ENCODE assay signal across 31 cellular contexts in the genomic region with DNA sequence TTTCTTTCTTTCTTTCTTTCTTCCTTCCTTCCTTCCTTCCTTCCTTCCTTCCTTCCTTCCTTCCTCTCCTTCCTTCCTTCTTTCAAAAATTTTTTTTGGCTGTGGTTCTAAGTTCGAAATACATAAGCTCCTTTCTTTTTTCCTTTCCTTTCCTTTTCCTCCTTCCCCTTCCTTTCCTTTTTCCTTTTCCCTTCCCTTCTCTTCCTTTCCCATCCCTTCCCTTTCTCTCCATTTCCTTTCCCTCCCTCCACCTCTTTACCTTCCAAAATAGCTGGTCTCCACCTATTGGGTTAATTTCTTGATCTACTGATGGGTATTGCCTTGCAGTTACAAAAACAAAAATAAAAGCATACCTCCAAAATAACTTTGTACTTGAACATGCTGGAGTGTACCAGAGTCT.
DNase-seq lines count a peak whose midpoint lies in the region; ATAC-seq and TF ChIP-seq lines count a peak whose summit lies in the region.
"Had no signal": no experiment of that assay in that cellular context is flagged by ENCODE, and none has a peak within 500 bp of the region (broad histone marks: within the 10 kb centered on the region; RNA-seq: fewer than 3 reads in every experiment).

No MANE protein-coding gene starts in this region.

- CTCF ChIA-PET in HEK293 (lab: Yijun Ruan, JAX) = interaction anchor here (0.7 kb wide), 1 partner anchor 70 kb away, joined by 4 read pairs; no protein-coding TSS in a partner anchor

- peaks cover 4% of the 10 kb centered on the region for H3K27me3 Mint-ChIP-seq in stimulated activated naive CD8-positive, alpha-beta T cell treated with anti-CD3 and anti-CD28 coated beads, Interleukin-15, Interleukin-2, amounts not matched to agents 100 ng/mL and 50 ng/mL, for 24 hours
- H3K27me3 Mint-ChIP-seq: CD4-positive, alpha-beta T cell; CD4-positive, CD25-positive, alpha-beta regulatory T cell had no signal

- H3K27ac ChIP-seq in HEK293 (ENCODE audit: extremely low read depth, low read depth, low read length) = no peak overlapping the region
- H3K27ac ChIP-seq: 22Rv1; A549; BLaER1; BLaER1 treated with 17β-estradiol and CSF1 and Interleukin-3, amounts not matched to agents 10 nM and 100 nM; C4-2B had no signal

- peak overlapping the region; percentile 2 for H3K27ac Mint-ChIP-seq in stimulated activated naive CD8-positive, alpha-beta T cell treated with anti-CD3 and anti-CD28 coated beads, Interleukin-15, Interleukin-2, amounts not matched to agents 100 ng/mL and 50 ng/mL, for 24 hours
- H3K27ac Mint-ChIP-seq: B cell; CD14-positive monocyte; CD4-positive, alpha-beta memory T cell; CD4-positive, alpha-beta T cell; CD8-positive, alpha-beta T cell had no signal

- no peaks in the 10 kb centered on the region for H3K4me1 Mint-ChIP-seq in stimulated activated naive CD8-positive, alpha-beta T cell treated with anti-CD3 and anti-CD28 coated beads, Interleukin-15, Interleukin-2, amounts not matched to agents 100 ng/mL and 50 ng/mL, for 24 hours (ENCODE audit: low read depth)
- H3K4me1 Mint-ChIP-seq: B cell; CD14-positive monocyte; CD8-positive, alpha-beta memory T cell had no signal

- no peaks in the 10 kb centered on the region for H3K4me1 ChIP-seq in HEK293 (ENCODE audit: control insufficient read depth, insufficient read depth, low read length)
- H3K4me1 ChIP-seq: A549; BE2C; BLaER1; BLaER1 treated with 17β-estradiol and CSF1 and Interleukin-3, amounts not matched to agents 10 nM and 100 nM; Caco-2 had no signal

- no peak for ATAC-seq in stimulated activated naive CD8-positive, alpha-beta T cell treated with anti-CD3 and anti-CD28 coated beads, Interleukin-15, Interleukin-2, amounts not matched to agents 100 U/mL and 50 U/mL, for 24 hours
- ATAC-seq: A549; CD8-positive, alpha-beta T cell had no signal

- H3K4me3 ChIP-seq in HEK293 (ENCODE audit: low read depth, low read length) = no peak overlapping the region
- H3K4me3 ChIP-seq: A549; BLaER1; BLaER1 treated with 17β-estradiol and CSF1 and Interleukin-3, amounts not matched to agents 10 nM and 100 nM had no signal

- no peaks in the 10 kb centered on the region for H3K36me3 ChIP-seq in HEK293 (ENCODE audit: control insufficient read depth in 2 of 2, insufficient read depth in 1 of 2, low read length in 2 of 2)
- H3K36me3 ChIP-seq: BE2C; BLaER1; BLaER1 treated with 17β-estradiol and CSF1 and Interleukin-3, amounts not matched to agents 10 nM and 100 nM had no signal

- DNase-seq in stimulated activated naive CD8-positive, alpha-beta T cell treated with anti-CD3 and anti-CD28 coated beads, Interleukin-15, Interleukin-2, amounts not matched to agents 100 U/mL and 50 U/mL, for 24 hours = no peak
- DNase-seq in NCI-H1417 treated with DMSO at 0.1 percent for 48 hours (lab: John Stamatoyannopoulos, UW) = no peak
- DNase-seq: 8988T; ACHN; AML-193; C1 segment of cervical spinal cord; Caco-2; Calu3; CD4-positive, alpha-beta memory T cell; CD4-positive, alpha-beta T cell; CD4-positive, CD25-positive, alpha-beta regulatory T cell; CD8-positive, alpha-beta memory T cell; CD8-positive, alpha-beta T cell; COR-L47; DMS 273 treated with DMSO at 0.1 percent for 48 hours; DMS153; DMS53; DMS79; DMS79 treated with DMSO at 0.1 percent for 48 hours; DND-41; EL had no signal

- no peaks in the 10 kb centered on the region for H3K9me3 ChIP-seq in HEK293 (ENCODE audit: control insufficient read depth, insufficient read depth, low read depth, low read length)
- H3K9me3 ChIP-seq: A549, BE2C, Caco-2 had no signal

- POLR2A ChIA-PET in HEK293 (lab: Yijun Ruan, JAX) = no interaction called here

- no peaks in the 10 kb centered on the region for H3K36me3 Mint-ChIP-seq in stimulated activated naive CD8-positive, alpha-beta T cell treated with anti-CD3 and anti-CD28 coated beads, Interleukin-15, Interleukin-2, amounts not matched to agents 100 ng/mL and 50 ng/mL, for 24 hours (ENCODE audit: low read depth)
- H3K36me3 Mint-ChIP-seq: CD14-positive monocyte; CD4-positive, alpha-beta memory T cell; CD4-positive, CD25-positive, alpha-beta regulatory T cell; CD8-positive, alpha-beta T cell had no signal

- peaks cover 15% of the 10 kb centered on the region for H3K9me3 Mint-ChIP-seq in stimulated activated naive CD8-positive, alpha-beta T cell treated with anti-CD3 and anti-CD28 coated beads, Interleukin-15, Interleukin-2, amounts not matched to agents 100 ng/mL and 50 ng/mL, for 24 hours
- H3K9me3 Mint-ChIP-seq: CD4-positive, alpha-beta T cell had no signal

- TF ChIP-seq CTCF in HEK293 (tag by site-specific recombination; IDR thresholded peaks at IDR 0.05) = no peak

- H3K4me3 Mint-ChIP-seq in stimulated activated naive CD8-positive, alpha-beta T cell treated with anti-CD3 and anti-CD28 coated beads, Interleukin-15, Interleukin-2, amounts not matched to agents 100 ng/mL and 50 ng/mL, for 24 hours = no peak overlapping the region
- H3K4me3 Mint-ChIP-seq: B cell; CD14-positive monocyte; CD4-positive, alpha-beta memory T cell; CD4-positive, alpha-beta T cell; CD4-positive, CD25-positive, alpha-beta regulatory T cell; CD8-positive, alpha-beta memory T cell; CD8-positive, alpha-beta T cell had no signal

TF ChIP-seq in HEK293, 187 proteins besides CTCF, POLR2A, EP300 and RAD21:
- peak; percentile 91 for TF ChIP-seq PRDM1 (tag by site-specific recombination; IDR thresholded peaks at IDR 0.05)
- TF ChIP-seq ZNF830 (tag by site-specific recombination; IDR thresholded peaks at IDR 0.05; ENCODE audit: low read depth) = no peak
- TF ChIP-seq ZNF366 (tag by site-specific recombination; conservative IDR thresholded peaks at IDR 0.05) = peak; percentile 83
